16 cellular contexts compared by ENCODE assay signal in genomic region chrX:49003696-49004095, GRCh38. TPM values are rescaled to one million over a fixed set of nuclear protein-coding genes. Genes with fewer than 3 reads are reported as not detected.
DNase-seq lines count a peak whose midpoint lies in the region; ATAC-seq, FAIRE-seq and TF ChIP-seq lines count a peak whose summit lies in the region.
"Had no signal": no experiment of that assay in that cellular context is flagged by ENCODE, and none has a peak within 500 bp of the region (broad histone marks: within the 10 kb centered on the region; RNA-seq: fewer than 3 reads in every experiment).

No MANE protein-coding gene starts in this region.

- H3K27me3 ChIP-seq in CD4-positive, alpha-beta memory T cell (ENCODE audit: insufficient read depth, low read length) = no peaks in the 10 kb centered on the region
- no peaks in the 10 kb centered on the region for H3K27me3 ChIP-seq in GM23338 (ENCODE audit: insufficient read depth)
- H3K27me3 ChIP-seq: heart right ventricle, left lung, Peyer's patch had no signal

- no peak for ATAC-seq in GM23338
- ATAC-seq: heart right ventricle, left lung, sciatic nerve had no signal

- peaks cover 12% of the 10 kb centered on the region for H3K79me2 ChIP-seq in GM23338 (replicated peaks; ENCODE audit: insufficient read depth)

- H2AFZ ChIP-seq in GM23338 = no peak overlapping the region

- H3K4me1 ChIP-seq in CD4-positive, alpha-beta memory T cell (ENCODE audit: insufficient read depth, low read length) = peaks cover 20% of the 10 kb centered on the region
- H3K4me1 ChIP-seq in GM23338 (ENCODE audit: insufficient read depth) = no peaks in the 10 kb centered on the region; the same call in 1 of the 2 replicates

- peaks cover 8 to 18% of the 10 kb centered on the region in 2 donors for H3K36me3 Mint-ChIP-seq in CD4-positive, alpha-beta memory T cell
- peaks cover 21% of the 10 kb centered on the region for H3K36me3 Mint-ChIP-seq in GM23338 (ENCODE audit: low read depth)
- H3K36me3 Mint-ChIP-seq in immature natural killer cell = no peaks in the 10 kb centered on the region

- H3K27me3 Mint-ChIP-seq in CD4-positive, alpha-beta memory T cell = no peaks in the 10 kb centered on the region
- H3K27me3 Mint-ChIP-seq in GM23338 (ENCODE audit: insufficient read depth, low read depth, poor library complexity) (peaks cover 3% of the 10 kb centered on the region), immature natural killer cell (ENCODE audit: low read depth in 3 of 3) (peaks cover 14 to 23% (median 15%) of the 10 kb centered on the region in 3 donors)

- intact Hi-C loops in CD4-positive, alpha-beta memory T cell (cut with micrococcal nuclease) = loop anchor here (5.0 kb wide), 2 partner anchors 86 to 154 kb away; partner anchors contain the start of gene PIM2

- H3F3A ChIP-seq in GM23338 (replicated peaks; ENCODE audit: low read depth) = no peaks in the 10 kb centered on the region

- H3K27ac Mint-ChIP-seq in CD4-positive, alpha-beta memory T cell = peak overlapping the region in 5 of 7 donors; percentile 3 to 82 (median 68)
- H3K27ac Mint-ChIP-seq in GM23338 (peak overlapping the region; percentile 87; the same call in 1 of the 2 replicates), immature natural killer cell (peak overlapping the region; percentile 39 to 88 (median 82))

- no peak for TF ChIP-seq CTCF in GM23338 (conservative IDR thresholded peaks at IDR 0.05; ENCODE audit: low read depth in 2 of 2)

- no peaks in the 10 kb centered on the region for H3K9me2 ChIP-seq in GM23338 (ENCODE audit: insufficient read depth)

- no peak for FAIRE-seq in GM12892 (lab: Jason Lieb, UNC)

- no peak for TF ChIP-seq POLR2A in GM12892 (IDR thresholded peaks at IDR 0.05; ENCODE audit: low read depth, low read length)

- H3K4me1 Mint-ChIP-seq in CD4-positive, alpha-beta memory T cell = peaks cover 8 to 26% (median 18%) of the 10 kb centered on the region in 4 donors
- H3K4me1 Mint-ChIP-seq in GM23338 (peaks cover 12% of the 10 kb centered on the region), immature natural killer cell (peaks cover 15 to 20% of the 10 kb centered on the region in 2 donors)

- H3K4me2 ChIP-seq in GM23338 = no peak overlapping the region

- H3K27ac ChIP-seq in CD4-positive, alpha-beta memory T cell (ENCODE audit: low read depth, low read length) = no peak overlapping the region
- no peak overlapping the region for H3K27ac ChIP-seq in GM23338 (ENCODE audit: low read depth)
- H3K27ac ChIP-seq: left lung, Peyer's patch had no signal

- POLR2A ChIA-PET in CD4-positive, alpha-beta memory T cell (lab: Charles Lee; ENCODE audit: partially characterized antibody) = interaction anchor here (3.1 kb wide), 1 partner anchor 39 kb away, joined by 20 read pairs; the partner anchor contains the start of gene TFE3

- peak overlapping the region in 5 of 8 donors; percentile 5 to 71 (median 49) for H3K4me3 Mint-ChIP-seq in CD4-positive, alpha-beta memory T cell
- peak overlapping the region; percentile 59 for H3K4me3 Mint-ChIP-seq in GM23338
- H3K4me3 Mint-ChIP-seq in immature natural killer cell = peak overlapping the region; percentile 60 to 79 (median 69)

- H3K36me3 ChIP-seq in CD4-positive, alpha-beta memory T cell (ENCODE audit: insufficient read depth, low read length) = no peaks in the 10 kb centered on the region
- H3K36me3 ChIP-seq in GM23338 (ENCODE audit: insufficient read depth) = no peaks in the 10 kb centered on the region

- no peak for DNase-seq in CD4-positive, alpha-beta memory T cell
- DNase-seq in GM23338 (ENCODE audit: low spot score) (peak; percentile 35), SW480 (ENCODE audit: low spot score) (peak; percentile 17), immature natural killer cell (no peak), GM12892 (ENCODE audit: insufficient read length) (no peak), T-helper 9 cell (no peak), COLO668 (lab: John Stamatoyannopoulos, UW; ENCODE audit: unreplicated experiment) (no peak)
- DNase-seq: activated CD4-positive, alpha-beta T cell treated with anti-CD3 and anti-CD28 coated beads, Interleukin-2, amount 50 U/mL, for 48 hours; activated naive CD4-positive, alpha-beta T cell treated with Interleukin-2 at 50 U/mL for 16 hours; HCEC 1CT; heart right ventricle; left lung; NCI-H345; Peyer's patch; stimulated activated naive CD4-positive, alpha-beta T cell treated with Interleukin-2 at 50 U/mL for 16 hours had no signal

- H3K4me3 ChIP-seq in CD4-positive, alpha-beta memory T cell (ENCODE audit: low read length in 2 of 2) = no peak overlapping the region
- H3K4me3 ChIP-seq in GM23338 = no peak overlapping the region
- H3K4me3 ChIP-seq: heart right ventricle, left lung, Peyer's patch had no signal

- H3K9me3 ChIP-seq in CD4-positive, alpha-beta memory T cell (ENCODE audit: control insufficient read depth in 1 of 2, low read length in 2 of 2) = no peaks in the 10 kb centered on the region
- H3K9me3 ChIP-seq: heart right ventricle, left lung, Peyer's patch had no signal

- CTCF ChIA-PET in CD4-positive, alpha-beta memory T cell (lab: Charles Lee; ENCODE audit: partially characterized antibody) = interaction anchor here (0.6 to 1.5 kb wide), 2 partner anchors 95 to 356 kb away, joined by 3 read pairs; no protein-coding TSS in a partner anchor

- H4K20me1 ChIP-seq in GM23338 (replicated peaks; ENCODE audit: insufficient read depth) = no peaks in the 10 kb centered on the region

- H3K9me3 Mint-ChIP-seq in CD4-positive, alpha-beta memory T cell = no peaks in the 10 kb centered on the region
- H3K9me3 Mint-ChIP-seq in GM23338 (no peaks in the 10 kb centered on the region), immature natural killer cell (no peaks in the 10 kb centered on the region)

TF ChIP-seq in GM23338, 12 proteins besides CTCF, POLR2A, EP300 and RAD21 (continues in another document):
- TF ChIP-seq ZNF331 (CRISPR knock-in tag; IDR thresholded peaks at IDR 0.05; ENCODE audit: low read depth) = no peak

RNA-seq across cellular contexts. Expression of gene GRIPAP1, which starts 1.6 kb away (rescaled TPM):
- total RNA-seq in CD4-positive, alpha-beta memory T cell = 100 to 1,000 TPM in 1 of 2 experiments, 10 to 100 TPM in 1; 99.6 to 111 TPM
- 10 to 100 TPM in 1 of 2 donors, 1 to 10 TPM in 1; 4.8 to 18.7 TPM for polyA plus RNA-seq in CD4-positive, alpha-beta memory T cell
- 32.7 and 39.1 TPM in 2 replicates for total RNA-seq in GM23338 (2014; rRNA removed; shearing (Covaris generic))
- polyA plus RNA-seq in GM23338 (2016; fragmentation: Nextera tagmentation; extraction: Ambion mirVana) (57.1 and 62.2 TPM in 2 replicates), immature natural killer cell (10 to 100 TPM in 1 of 3 donors, 1 to 10 TPM in 1, under 1 TPM in 1; 0.62 to 19.8 (median 7.7) TPM)
- polyA plus RNA-seq in GM12892 (2012; ENCODE audit: missing spikeins) = 37.8 TPM

RNA-seq across cellular contexts. Expression of gene KCND1, which starts 32.1 kb away (rescaled TPM):
- total RNA-seq in CD4-positive, alpha-beta memory T cell = 1 to 10 TPM; 1.8 to 1.9 TPM
- 1 to 10 TPM in 1 of 2 donors, not detected in 1; 1.0 TPM for polyA plus RNA-seq in CD4-positive, alpha-beta memory T cell
- 5.3 and 5.6 TPM in 2 replicates for total RNA-seq in GM23338 (2014; rRNA removed; shearing (Covaris generic))
- 2.7 and 3.2 TPM in 2 replicates for polyA plus RNA-seq in GM23338 (2016; fragmentation: Nextera tagmentation; extraction: Ambion mirVana)
- under 1 TPM in 1 of 3 donors, not detected in 2; 0.12 TPM for polyA plus RNA-seq in immature natural killer cell
- 0.68 TPM for polyA plus RNA-seq in GM12892 (2012; ENCODE audit: missing spikeins)

RNA-seq across cellular contexts. Expression of gene TFE3, which starts 39.5 kb away (rescaled TPM):
- total RNA-seq in CD4-positive, alpha-beta memory T cell = 10 to 100 TPM; 35.5 to 37.6 TPM
- 1 to 10 TPM; 3.0 to 8.0 TPM for polyA plus RNA-seq in CD4-positive, alpha-beta memory T cell
- total RNA-seq in GM23338 (2014; rRNA removed; shearing (Covaris generic)) = 63.3 and 83.8 TPM in 2 replicates
- polyA plus RNA-seq in GM23338 (2016; fragmentation: Nextera tagmentation; extraction: Ambion mirVana) = 20.8 and 21.4 TPM in 2 replicates
- 1 to 10 TPM; 1.1 to 9.0 (median 4.2) TPM for polyA plus RNA-seq in immature natural killer cell
- 12.7 TPM for polyA plus RNA-seq in GM12892 (2012; ENCODE audit: missing spikeins)

RNA-seq across cellular contexts. Expression of gene OTUD5, which starts 46.3 kb away (rescaled TPM):
- 10 to 100 TPM; 92.0 to 94.5 TPM for total RNA-seq in CD4-positive, alpha-beta memory T cell
- 10 to 100 TPM; 16.5 to 45.6 TPM for polyA plus RNA-seq in CD4-positive, alpha-beta memory T cell
- total RNA-seq in GM23338 (2014; rRNA removed; shearing (Covaris generic)) = 45.4 and 56.5 TPM in 2 replicates
- polyA plus RNA-seq in GM23338 (2016; fragmentation: Nextera tagmentation; extraction: Ambion mirVana) (23.5 and 28.7 TPM in 2 replicates), immature natural killer cell (10 to 100 TPM; 25.2 to 35.5 (median 26.7) TPM)
- 34.2 TPM for polyA plus RNA-seq in GM12892 (2012; ENCODE audit: missing spikeins)

RNA-seq across cellular contexts. Expression of gene CCDC120, which starts 55.1 kb away (rescaled TPM):
- total RNA-seq in CD4-positive, alpha-beta memory T cell = 10 to 100 TPM in 1 of 2 experiments, 1 to 10 TPM in 1; 9.8 to 10.6 TPM
- polyA plus RNA-seq in CD4-positive, alpha-beta memory T cell = under 1 TPM; 0.19 to 0.94 TPM
- total RNA-seq in GM23338 (2014; rRNA removed; shearing (Covaris generic)) = 6.8 and 9.9 TPM in 2 replicates
- polyA plus RNA-seq in GM23338 (2016; fragmentation: Nextera tagmentation; extraction: Ambion mirVana) (3.3 and 3.6 TPM in 2 replicates), immature natural killer cell (1 to 10 TPM in 1 of 3 donors, under 1 TPM in 2; 0.49 to 1.3 (median 0.50) TPM)
- 1.7 TPM for polyA plus RNA-seq in GM12892 (2012; ENCODE audit: missing spikeins)

Comparison
In these comparisons a context has a peak if more than half of its experiments do, and no peak if none do; other contexts are left out.
1. DNase-seq: peak in GM23338 (single experiment) and SW480 (single experiment); none in CD4-positive, alpha-beta memory T cell (0 of 5), immature natural killer cell (0 of 3), GM12892 (single experiment), T-helper 9 cell (single experiment) and COLO668 (single experiment).
2. Peak in every context shown above with its lines, with median percentiles within 50 percentile points of each other: H3K27ac Mint-ChIP-seq and H3K4me3 Mint-ChIP-seq.